ENCODE assay signal across 1 cellular context in genomic region chr10:124721295-124722052, GRCh38.
TF ChIP-seq lines count a peak whose summit lies in the region.

No MANE protein-coding gene starts in this region.

TF ChIP-seq in liver, 16 proteins besides CTCF, POLR2A, EP300 and RAD21 (continued from another document):
- TF ChIP-seq MAX (IDR thresholded peaks at IDR 0.05), result peak; percentile 30
- TF ChIP-seq FOXA1 (IDR thresholded peaks at IDR 0.05), result no peak
TF ChIP-seq in liver: peak in this region for 2.
